In genomic region chr19:47490847-47491246, GRCh38 we compare ENCODE assay signal across 32 cellular contexts. TPM values are rescaled to one million over a fixed set of nuclear protein-coding genes. Genes with fewer than 3 reads are reported as not detected.
DNase-seq lines count a peak whose midpoint lies in the region; ATAC-seq and TF ChIP-seq lines count a peak whose summit lies in the region.
"Had no signal": no experiment of that assay in that cellular context is flagged by ENCODE, and none has a peak within 500 bp of the region (broad histone marks: within the 10 kb centered on the region; RNA-seq: fewer than 3 reads in every experiment).

No MANE protein-coding gene starts in this region.

- H3K27ac Mint-ChIP-seq in effector memory CD8-positive, alpha-beta T cell, result peak overlapping the region; percentile 11 to 39
- H3K27ac Mint-ChIP-seq: activated CD8-positive, alpha-beta memory T cell treated with anti-CD3 and anti-CD28 coated beads, Interleukin-2, amount 10 ng/mL, durations not matched to agents 7 days and 5 days; progenitor cell of endocrine pancreas; type B pancreatic cell had no signal

- H3K36me3 Mint-ChIP-seq in effector memory CD8-positive, alpha-beta T cell (ENCODE audit: insufficient read depth), result peaks cover 88% of the 10 kb centered on the region
- H3K36me3 Mint-ChIP-seq: type B pancreatic cell had no signal

- H3K4me1 Mint-ChIP-seq in effector memory CD8-positive, alpha-beta T cell (ENCODE audit: low read depth in 2 of 2), result peaks cover 7 to 12% of the 10 kb centered on the region in 2 donors

- H3K9me3 ChIP-seq in left ventricle myocardium inferior (replicated peaks) (no peaks in the 10 kb centered on the region), ovary (no peaks in the 10 kb centered on the region)
- H3K9me3 ChIP-seq: heart left ventricle, left lung had no signal

- intact Hi-C loops in left ventricle myocardium inferior (cut with micrococcal nuclease) (no loop called here), Right ventricle myocardium inferior (cut with DNase I) (no loop called here), ovary (cut with DNase I) (no loop called here)

- no peaks in the 10 kb centered on the region for H3K9me3 Mint-ChIP-seq in effector memory CD8-positive, alpha-beta T cell
- H3K9me3 Mint-ChIP-seq: activated CD4-positive, alpha-beta T cell treated with anti-CD3 and anti-CD28 coated beads, Interleukin-2, amount 10 ng/mL, durations not matched to agents 7 days and 5 days; activated T-cell treated with anti-CD3 and anti-CD28 coated beads, Interleukin-2, amount 50 U/mL, for 4 hours; CD4-positive, CD25-positive, alpha-beta regulatory T cell; type B pancreatic cell had no signal

- H3K4me3 Mint-ChIP-seq in effector memory CD8-positive, alpha-beta T cell, result no peak overlapping the region
- H3K4me3 Mint-ChIP-seq: activated CD4-positive, alpha-beta T cell treated with anti-CD3 and anti-CD28 coated beads, Interleukin-2, amount 10 ng/mL, durations not matched to agents 7 days and 5 days; activated CD8-positive, alpha-beta memory T cell treated with anti-CD3 and anti-CD28 coated beads, Interleukin-2, amount 10 ng/mL, durations not matched to agents 7 days and 5 days; activated T-cell treated with anti-CD3 and anti-CD28 coated beads, Interleukin-2, amount 50 U/mL, for 4 hours; CD4-positive, CD25-positive, alpha-beta regulatory T cell; type B pancreatic cell had no signal

- H3K27me3 Mint-ChIP-seq in effector memory CD8-positive, alpha-beta T cell, result no peaks in the 10 kb centered on the region
- H3K27me3 Mint-ChIP-seq: activated CD4-positive, alpha-beta T cell treated with anti-CD3 and anti-CD28 coated beads, Interleukin-2, amount 10 ng/mL, durations not matched to agents 7 days and 5 days; activated CD8-positive, alpha-beta memory T cell treated with anti-CD3 and anti-CD28 coated beads, Interleukin-2, amount 10 ng/mL, durations not matched to agents 7 days and 5 days; CD4-positive, CD25-positive, alpha-beta regulatory T cell; progenitor cell of endocrine pancreas; type B pancreatic cell had no signal

- ATAC-seq in Right ventricle myocardium inferior (no peak), HG02678 (IDR thresholded peaks at IDR 0.05; ENCODE audit: unreplicated experiment) (no peak)
- peak; percentile 18 for ATAC-seq in effector memory CD8-positive, alpha-beta T cell (replicated peaks)
- ATAC-seq: activated CD8-positive, alpha-beta memory T cell treated with anti-CD3 and anti-CD28 coated beads, Interleukin-2, amount 10 ng/mL, durations not matched to agents 7 days and 5 days; activated T-cell treated with anti-CD3 and anti-CD28 coated beads, Interleukin-2, amount 50 U/mL, for 4 hours; heart left ventricle; left lung; Panc1; sciatic nerve had no signal

- WGBS in ovary, 3 donors, result 52 to 59% (median 53%) methylated on average over 3 of the region's 3 CpGs

- TF ChIP-seq CTCF in left ventricle myocardium inferior (IDR thresholded peaks at IDR 0.05; ENCODE audit: borderline replicate concordance) (no peak), VCaP (conservative IDR thresholded peaks at IDR 0.05) (no peak), ovary (IDR thresholded peaks at IDR 0.05) (no peak)

- peak overlapping the region; percentile 1 for H3K27ac ChIP-seq in left ventricle myocardium inferior (replicated peaks)
- peak overlapping the region; percentile 21; the same call in 1 of the 2 replicates for H3K27ac ChIP-seq in VCaP
- no peak overlapping the region for H3K27ac ChIP-seq in ovary
- H3K27ac ChIP-seq: heart left ventricle, left lung had no signal

- TF ChIP-seq EP300 in ovary (IDR thresholded peaks at IDR 0.05), result no peak

- no peak for TF ChIP-seq POLR2A in ovary (IDR thresholded peaks at IDR 0.05)

- H3K27me3 ChIP-seq in left ventricle myocardium inferior (ENCODE audit: low read depth) (no peaks in the 10 kb centered on the region), ovary (no peaks in the 10 kb centered on the region)
- H3K27me3 ChIP-seq: heart left ventricle, left lung had no signal

- no peak for DNase-seq in left ventricle myocardium inferior
- DNase-seq in Right ventricle myocardium inferior (ENCODE audit: missing footprints), result no peak
- DNase-seq in effector memory CD8-positive, alpha-beta T cell, result no peak
- no peak for DNase-seq in NCI-H345 (lab: John Stamatoyannopoulos, UW)
- no peak for DNase-seq in NCI-H82 (lab: John Stamatoyannopoulos, UW)
- DNase-seq in ovary, result no peak
- DNase-seq: activated CD4-positive, alpha-beta T cell treated with anti-CD3 and anti-CD28 coated beads, Interleukin-2, amount 10 ng/mL, durations not matched to agents 7 days and 5 days; activated CD8-positive, alpha-beta memory T cell treated with anti-CD3 and anti-CD28 coated beads, Interleukin-2, amount 10 ng/mL, durations not matched to agents 7 days and 5 days; activated gamma-delta T cell treated with Interleukin-2 at 50 U/mL for 16 hours; activated T-cell treated with anti-CD3 and anti-CD28 coated beads, Interleukin-2, amount 50 U/mL, for 4 hours; CD4-positive, CD25-positive, alpha-beta regulatory T cell; central memory CD4-positive, alpha-beta T cell; foreskin melanocyte; islet precursor cell; Kasumi-1; NCI-H1417 treated with DMSO at 0.1 percent for 48 hours; NCI-H2081; NCI-H69; stimulated activated CD4-positive, alpha-beta T cell treated with anti-CD3 and anti-CD28 coated beads, Interleukin-12 subunit alpha, Interleukin-12 subunit beta, amount 100 ng/mL, for 4 hours; stimulated activated CD4-positive, alpha-beta T cell treated with anti-CD3 and anti-CD28 coated beads, Interleukin-4, amount 100 ng/mL, for 1 hour; T-helper 9 cell had no signal

- H3K4me1 ChIP-seq in left ventricle myocardium inferior, result peaks cover 32% of the 10 kb centered on the region
- H3K4me1 ChIP-seq in ovary (ENCODE audit: insufficient read depth), result no peaks in the 10 kb centered on the region
- H3K4me1 ChIP-seq: left lung had no signal

- H3K36me3 ChIP-seq in left ventricle myocardium inferior (peaks cover 56% of the 10 kb centered on the region), ovary (no peaks in the 10 kb centered on the region)

- no peak overlapping the region for H3K4me3 ChIP-seq in left ventricle myocardium inferior
- H3K4me3 ChIP-seq in ovary, result no peak overlapping the region
- H3K4me3 ChIP-seq: heart left ventricle, left lung had no signal

RNA-seq across cellular contexts. Expression of gene KPTN, which starts 6.8 kb away (rescaled TPM):
- 10.9 TPM for total RNA-seq in left ventricle myocardium inferior
- 9.1 TPM for total RNA-seq in Right ventricle myocardium inferior
- total RNA-seq in ovary, result 1 to 10 TPM; 2.8 to 5.5 (median 4.4) TPM
- 1 to 10 TPM; 4.4 to 5.4 TPM for polyA plus RNA-seq in ovary

RNA-seq across cellular contexts. Expression of gene SLC8A2, which starts 19.2 kb away (rescaled TPM):
- total RNA-seq in left ventricle myocardium inferior (0.30 TPM), Right ventricle myocardium inferior (0.46 TPM), ovary (1 to 10 TPM in 1 of 7 donors, under 1 TPM in 3, not detected in 3; 0.07 to 1.3 (median 0.39) TPM)
- polyA plus RNA-seq in ovary, result under 1 TPM; 0.08 to 0.60 TPM
- total RNA-seq: A172; activated CD4-positive, alpha-beta T cell treated with anti-CD3 and anti-CD28 coated beads, Interleukin-2, amount 10 ng/mL, durations not matched to agents 7 days and 5 days; CD4-positive, CD25-positive, alpha-beta regulatory T cell; dermis microvascular lymphatic vessel endothelial cell; myocyte; sciatic nerve had no signal
- polyA plus RNA-seq: CD4-positive, CD25-positive, alpha-beta regulatory T cell had no signal

RNA-seq across cellular contexts. Expression of gene NAPA, which starts 24.0 kb away (rescaled TPM):
- total RNA-seq in left ventricle myocardium inferior, result 120 TPM
- 119 TPM for total RNA-seq in Right ventricle myocardium inferior
- total RNA-seq in ovary, result 100 to 1,000 TPM in 2 of 7 donors, 10 to 100 TPM in 5; 76.5 to 101 (median 95.1) TPM
- polyA plus RNA-seq in ovary, result 10 to 100 TPM; 59.4 to 74.5 TPM

Comparison
In these comparisons a context has a peak if more than half of its experiments do, and no peak if none do; other contexts are left out.
1. H3K27ac ChIP-seq: peak in left ventricle myocardium inferior (single experiment) and VCaP (single experiment); none in ovary (0 of 2).